In the genomic region with DNA sequence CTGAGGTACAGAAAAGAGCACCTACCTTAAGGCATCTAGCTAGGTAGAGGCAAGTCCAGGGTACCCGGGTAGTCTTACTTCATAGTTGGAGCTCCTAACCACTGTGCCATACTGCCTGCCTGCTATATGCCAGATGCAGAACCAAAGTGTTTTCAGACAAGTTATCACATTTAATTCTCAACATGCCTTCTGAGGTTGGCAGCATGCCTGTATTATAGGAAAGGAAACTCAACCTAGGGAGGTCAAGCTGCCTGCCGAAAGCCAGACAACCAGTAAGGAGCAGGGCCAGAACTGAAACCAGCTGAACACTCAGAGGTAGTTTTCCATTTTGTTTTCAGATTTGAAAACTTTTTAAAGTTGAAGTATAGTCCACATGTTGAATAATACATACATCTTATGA, we compare ENCODE assay signal across 34 cellular contexts. TPM values are rescaled to one million over a fixed set of nuclear protein-coding genes. Genes with fewer than 3 reads are reported as not detected.
DNase-seq lines count a peak whose midpoint lies in the region; ATAC-seq, FAIRE-seq and TF ChIP-seq lines count a peak whose summit lies in the region.
"Had no signal": no experiment of that assay in that cellular context is flagged by ENCODE, and none has a peak within 500 bp of the region (broad histone marks: within the 10 kb centered on the region; RNA-seq: fewer than 3 reads in every experiment).

No MANE protein-coding gene starts in this region.

- CTCF ChIA-PET in endothelial cell of umbilical vein (lab: Charles Lee) = interaction anchor here (0.8 to 1.0 kb wide), 2 partner anchors 9 to 83 kb away, joined by 4 read pairs; no protein-coding TSS in a partner anchor

- TF ChIP-seq CTCF in endothelial cell of umbilical vein (IDR thresholded peaks at IDR 0.05; ENCODE audit: extremely low read depth in 1 of 2, insufficient read depth in 1 of 2, low read depth in 1 of 2, low read length in 2 of 2) (no peak), spleen (IDR thresholded peaks at IDR 0.05 in 8 of 11, conservative IDR thresholded peaks at IDR 0.05 in 3 of 11) (no peak), Peyer's patch (IDR thresholded peaks at IDR 0.05) (no peak)

- WGBS in spleen, 5 donors = 60 to 80% (median 65%) methylated on average over 2 of the region's 2 CpGs

- peaks cover 57% of the 10 kb centered on the region for H3K79me2 ChIP-seq in endothelial cell of umbilical vein (ENCODE audit: control insufficient read depth, insufficient read depth, low read length)

- dilution Hi-C loops in endothelial cell of umbilical vein (cut with MboI; ENCODE audit: extremely low pct_ligation_motif_present, low sequenced_read_pairs) = no loop called here

- H3K36me3 ChIP-seq in endothelial cell of umbilical vein (ENCODE audit: control insufficient read depth in 2 of 2, extremely low read depth in 1 of 2, insufficient read depth in 2 of 2, low read length in 2 of 2) (peaks cover 0 to 3% of the 10 kb centered on the region in 2 experiments), spleen (peaks cover 0 to 14% (median 0%) of the 10 kb centered on the region in 6 donors), Peyer's patch (no peaks in the 10 kb centered on the region)
- H3K36me3 ChIP-seq: ascending aorta, vagina, WERI-Rb-1 had no signal

- ATAC-seq in Right ventricle myocardium inferior (peak; percentile 83), left ventricle myocardium superior (peak; percentile 90), HG02571 (IDR thresholded peaks at IDR 0.05; ENCODE audit: unreplicated experiment) (no peak)
- ATAC-seq: K562; stimulated activated naive CD8-positive, alpha-beta T cell treated with anti-CD3 and anti-CD28 coated beads, Interleukin-15, amount 100 ng/mL, for 72 hours; T-helper 17 cell had no signal

- H3K4me1 ChIP-seq in endothelial cell of umbilical vein (ENCODE audit: control insufficient read depth, extremely low read depth, insufficient read depth, low read length) (peaks cover 6% of the 10 kb centered on the region), spleen (peaks cover 19 to 92% (median 71%) of the 10 kb centered on the region in 6 donors), Peyer's patch (peaks cover 0 to 15% (median 2%) of the 10 kb centered on the region in 4 donors)

- no peaks in the 10 kb centered on the region for H4K20me1 ChIP-seq in endothelial cell of umbilical vein (replicated peaks; ENCODE audit: control insufficient read depth, extremely low read depth, insufficient read depth, low read length)

- BruUV-seq in endothelial cell of umbilical vein (replicated peaks; lab: Mats Ljungman, UMichigan) = no TSS peak

- no peak overlapping the region for H2AFZ ChIP-seq in endothelial cell of umbilical vein (ENCODE audit: low read depth, low read length)
- H2AFZ ChIP-seq: GM23248, hepatocyte had no signal

- POLR2A ChIA-PET in endothelial cell of umbilical vein (lab: Charles Lee) = no interaction called here

- no peak overlapping the region for H3K4me3 ChIP-seq in endothelial cell of umbilical vein (replicated peaks in 1 of 3; ENCODE audit: insufficient read depth in 1 of 3, low read depth in 1 of 3, low read length in 3 of 3)
- H3K4me3 ChIP-seq in spleen = no peak overlapping the region
- H3K4me3 ChIP-seq in Peyer's patch = no peak overlapping the region
- H3K4me3 ChIP-seq: ascending aorta, GM23248, hepatocyte, K562, SK-N-MC, vagina had no signal

- intact Hi-C loops in Right ventricle myocardium inferior (cut with DNase I) = loop anchor here (5.0 kb wide), 1 partner anchor 38 kb away; no protein-coding TSS in a partner anchor
- intact Hi-C loops in cardiac septum (cut with DNase I) = no loop called here
- intact Hi-C loops in endothelial cell of umbilical vein (cut with micrococcal nuclease) = no loop called here
- intact Hi-C loops in left ventricle myocardium superior (cut with micrococcal nuclease) = no loop called here
- intact Hi-C loops in spleen (cut with DNase I; ENCODE audit: low total_unique reads) = no loop called here

- TF ChIP-seq POLR2A in endothelial cell of umbilical vein (IDR thresholded peaks at IDR 0.05; ENCODE audit: low read depth, low read length) = no peak
- no peak for TF ChIP-seq POLR2A in spleen (IDR thresholded peaks at IDR 0.05)
- TF ChIP-seq POLR2A in Peyer's patch (IDR thresholded peaks at IDR 0.05) = no peak

- no peak overlapping the region for H3K9ac ChIP-seq in endothelial cell of umbilical vein (replicated peaks; ENCODE audit: extremely low read depth, insufficient read depth, low read length)
- H3K9ac ChIP-seq: GM23248 had no signal

- no peaks in the 10 kb centered on the region for H3K9me1 ChIP-seq in endothelial cell of umbilical vein (replicated peaks; ENCODE audit: control insufficient read depth, extremely low read depth, insufficient read depth, low read length)

- H3K9me3 ChIP-seq in endothelial cell of umbilical vein (replicated peaks; ENCODE audit: control insufficient read depth, insufficient read depth, low read length) = no peaks in the 10 kb centered on the region
- no peaks in the 10 kb centered on the region for H3K9me3 ChIP-seq in spleen
- H3K9me3 ChIP-seq in Peyer's patch = no peaks in the 10 kb centered on the region
- H3K9me3 ChIP-seq: ascending aorta, vagina had no signal

- H3K27ac ChIP-seq in endothelial cell of umbilical vein (ENCODE audit: insufficient read depth, low read depth, low read length) = no peak overlapping the region
- H3K27ac ChIP-seq in spleen = peak overlapping the region in 7 of 8 donors; percentile 15 to 78 (median 55)
- no peak overlapping the region for H3K27ac ChIP-seq in Peyer's patch
- H3K27ac ChIP-seq: ascending aorta, GM23248, hepatocyte, vagina, WERI-Rb-1 had no signal

- H3K27me3 ChIP-seq in endothelial cell of umbilical vein (ENCODE audit: control insufficient read depth in 2 of 2, insufficient read depth in 2 of 2, low read length in 2 of 2) (no peaks in the 10 kb centered on the region), spleen (replicated peaks in 1 of 7) (no peaks in the 10 kb centered on the region), Peyer's patch (no peaks in the 10 kb centered on the region)
- H3K27me3 ChIP-seq: ascending aorta, hepatocyte, vagina had no signal

- peak; percentile 28 for FAIRE-seq in endothelial cell of umbilical vein (lab: Jason Lieb, UNC)
- FAIRE-seq: frontal cortex, GM18507, GM19239, K562, small intestine had no signal

- DNase-seq in Right ventricle myocardium inferior (ENCODE audit: missing footprints) (no peak), cardiac septum (ENCODE audit: low spot score) (no peak), endothelial cell of umbilical vein (ENCODE audit: low read depth, low spot score) (peak; percentile 82), left ventricle myocardium superior (no peak), spleen (no peak), Peyer's patch (no peak), UCSD-AML1 (lab: John Stamatoyannopoulos, UW; ENCODE audit: unreplicated experiment) (no peak)
- DNase-seq: activated CD4-positive, alpha-beta T cell treated with anti-CD3 and anti-CD28 coated beads, Interleukin-2, amount 10 ng/mL, durations not matched to agents 24 days and 14 days; activated CD8-positive, alpha-beta memory T cell treated with anti-CD3 and anti-CD28 coated beads for 24 hours; activated effector memory CD4-positive, alpha-beta T cell treated with anti-CD3 and anti-CD28 coated beads, Interleukin-2, amount 50 U/mL, for 16 hours; activated T-cell treated with anti-CD3 and anti-CD28 coated beads for 4 hours; caudate nucleus; CD4-positive, alpha-beta T cell; cortex of kidney; EL; GM23248; HFFc6; mesendoderm; NCI-H1105; NCI-H187; small intestine; stimulated activated CD4-positive, alpha-beta T cell treated with anti-CD3 and anti-CD28 coated beads, Interleukin-1b, Interleukin-23, amount 100 ng/mL, for 48 hours; stimulated activated naive CD8-positive, alpha-beta T cell treated with anti-CD3 and anti-CD28 coated beads, Interleukin-15, amount 100 ng/mL, for 72 hours; T-helper 17 cell; WERI-Rb-1 had no signal

- no peak overlapping the region for H3K4me2 ChIP-seq in endothelial cell of umbilical vein (ENCODE audit: insufficient read depth, low read length)
- H3K4me2 ChIP-seq: hepatocyte had no signal

TF ChIP-seq in endothelial cell of umbilical vein, 7 proteins besides CTCF, POLR2A, EP300 and RAD21:
- TF ChIP-seq FOS (IDR thresholded peaks at IDR 0.05; ENCODE audit: borderline replicate concordance, insufficient read depth, low read length) (no peak), JUN (IDR thresholded peaks at IDR 0.05; ENCODE audit: borderline replicate concordance, insufficient read depth, insufficient read length, low read depth) (no peak), POLR2AphosphoS5 (IDR thresholded peaks at IDR 0.05; ENCODE audit: insufficient read depth, low read depth, low read length) (no peak), MYC (IDR thresholded peaks at IDR 0.05; ENCODE audit: low read depth, low read length) (no peak)
- TF ChIP-seq, protein P1, sequence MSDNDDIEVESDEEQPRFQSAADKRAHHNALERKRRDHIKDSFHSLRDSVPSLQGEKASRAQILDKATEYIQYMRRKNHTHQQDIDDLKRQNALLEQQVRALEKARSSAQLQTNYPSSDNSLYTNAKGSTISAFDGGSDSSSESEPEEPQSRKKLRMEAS (IDR thresholded peaks at IDR 0.05; ENCODE audit: insufficient read depth, insufficient read length) = no peak

RNA-seq across cellular contexts. Expression of a gene that starts 5.4 kb away (rescaled TPM):
- total RNA-seq in Right ventricle myocardium inferior = 62.1 TPM
- 42.1 TPM for total RNA-seq in cardiac septum
- total RNA-seq in endothelial cell of umbilical vein = 54.8 and 60.2 TPM in 2 replicates
- polyA plus RNA-seq in endothelial cell of umbilical vein = 16.5 and 20.8 TPM in 2 replicates
- 29.8 and 37.7 TPM in 2 replicates for polyA plus RNA-seq in endothelial cell of umbilical vein (2011; cell fraction: cytosol; rRNA removed)
- polyA plus RNA-seq in endothelial cell of umbilical vein (2011; cell fraction: nucleus; rRNA removed) = 21.5 and 22.5 TPM in 2 replicates
- polyA plus RNA-seq in endothelial cell of umbilical vein (2012) = 71.1 and 82.9 TPM in 2 replicates
- 23.9 and 28.1 TPM in 2 replicates for polyA minus RNA-seq in endothelial cell of umbilical vein
- polyA minus RNA-seq in endothelial cell of umbilical vein (2011; cell fraction: cytosol; rRNA and poly(A)+ RNA removed) = 29.2 TPM
- polyA minus RNA-seq in endothelial cell of umbilical vein (2011; cell fraction: nucleus; rRNA and poly(A)+ RNA removed) = 15.4 and 16.2 TPM in 2 replicates
- total RNA-seq in left ventricle myocardium superior = 63.4 TPM
- total RNA-seq in spleen = 100 to 1,000 TPM in 2 of 7 donors, 10 to 100 TPM in 5; 46.5 to 135 (median 90.7) TPM
- polyA plus RNA-seq in spleen = 100 to 1,000 TPM in 1 of 3 donors, 10 to 100 TPM in 2; 70.4 to 101 (median 75.1) TPM
- total RNA-seq in Peyer's patch = 10 to 100 TPM; 16.3 to 30.2 (median 23.6) TPM

Comparison
In these comparisons a context has a peak if more than half of its experiments do, and no peak if none do; other contexts are left out.
1. H3K27ac ChIP-seq: peak in spleen (7 of 8); none in endothelial cell of umbilical vein (single experiment) and Peyer's patch (0 of 4).